15 cellular contexts compared by ENCODE assay signal in genomic region chr7:70325509-70326101, GRCh38.
DNase-seq lines count a peak whose midpoint lies in the region; ATAC-seq, FAIRE-seq and TF ChIP-seq lines count a peak whose summit lies in the region.
"Had no signal": no experiment of that assay in that cellular context is flagged by ENCODE, and none has a peak within 500 bp of the region (broad histone marks: within the 10 kb centered on the region; RNA-seq: fewer than 3 reads in every experiment).

No MANE protein-coding gene starts in this region.

- peak in 1 of 2 experiments; percentile 69; a peak in 1 of 4 replicates for TF ChIP-seq EP300 in SK-N-SH (IDR thresholded peaks at IDR 0.05; ENCODE audit: borderline replicate concordance in 1 of 2, low read depth in 1 of 2, low read length in 1 of 2)

- no peak for FAIRE-seq in urothelium cell line (lab: Jason Lieb, UNC)
- FAIRE-seq: endothelial cell of umbilical vein had no signal

- H3K4me1 ChIP-seq in SK-N-SH (ENCODE audit: control insufficient read depth in 1 of 2, insufficient read depth in 2 of 2, low read depth in 1 of 2, low read length in 1 of 2) (peaks cover 6 to 20% of the 10 kb centered on the region in 2 experiments; a peak in 1 of 4 replicates), foreskin keratinocyte (peaks cover 19% of the 10 kb centered on the region)
- H3K4me1 ChIP-seq: right lobe of liver had no signal

- H3K36me3 ChIP-seq in SK-N-SH (replicated peaks in 1 of 2; ENCODE audit: control insufficient read depth in 1 of 2, insufficient read depth in 2 of 2, low read length in 1 of 2), result no peaks in the 10 kb centered on the region
- H3K36me3 ChIP-seq: right lobe of liver had no signal

- H3K4me3 Mint-ChIP-seq in activated T-cell treated with anti-CD3 and anti-CD28 coated beads, Interleukin-2, amount 50 U/mL, for 72 hours, result no peak overlapping the region
- H3K4me3 Mint-ChIP-seq in activated T-cell treated with anti-CD3 and anti-CD28 coated beads, Interleukin-2, amount 50 U/mL, for 24 hours, result no peak overlapping the region
- H3K4me3 Mint-ChIP-seq: activated naive CD8-positive, alpha-beta T cell; memory B cell had no signal

- H3F3A ChIP-seq in SK-N-SH (replicated peaks; ENCODE audit: insufficient read depth), result no peaks in the 10 kb centered on the region

- H3K9ac ChIP-seq in SK-N-SH, result no peak overlapping the region

- H3K4me3 ChIP-seq in SK-N-SH (ENCODE audit: low read depth in 2 of 2, low read length in 1 of 2), result no peak overlapping the region
- H3K4me3 ChIP-seq: right lobe of liver had no signal

- peaks cover 0 to 1% of the 10 kb centered on the region in 2 donors for H3K9me3 Mint-ChIP-seq in activated T-cell treated with anti-CD3 and anti-CD28 coated beads, Interleukin-2, amount 50 U/mL, for 72 hours
- no peaks in the 10 kb centered on the region for H3K9me3 Mint-ChIP-seq in activated T-cell treated with anti-CD3 and anti-CD28 coated beads, Interleukin-2, amount 50 U/mL, for 24 hours
- H3K9me3 Mint-ChIP-seq: memory B cell had no signal

- TF ChIP-seq CTCF in SK-N-SH (IDR thresholded peaks at IDR 0.05) (no peak), foreskin keratinocyte (conservative IDR thresholded peaks at IDR 0.05) (no peak)

- no peaks in the 10 kb centered on the region for H3K9me3 ChIP-seq in SK-N-SH
- H3K9me3 ChIP-seq: right lobe of liver had no signal

- no peak for TF ChIP-seq RAD21 in SK-N-SH (IDR thresholded peaks at IDR 0.05; ENCODE audit: low read length)

- peak overlapping the region; percentile 45; the same call in 1 of the 2 replicates for H3K4me2 ChIP-seq in SK-N-SH

- no peak overlapping the region for H2AFZ ChIP-seq in SK-N-SH (ENCODE audit: low read depth)

- CTCF ChIA-PET in SK-N-SH (lab: Yijun Ruan, JAX), result interaction anchor here (1.3 kb wide), 1 partner anchor 32 kb away, joined by 4 read pairs; no protein-coding TSS in a partner anchor

- no peaks in the 10 kb centered on the region for H4K20me1 ChIP-seq in SK-N-SH (ENCODE audit: insufficient read depth)

- POLR2A ChIA-PET in SK-N-SH (lab: Yijun Ruan, JAX), result no interaction called here

- no peaks in the 10 kb centered on the region for H3K27me3 ChIP-seq in SK-N-SH (ENCODE audit: insufficient read depth)
- no peaks in the 10 kb centered on the region for H3K27me3 ChIP-seq in foreskin keratinocyte
- H3K27me3 ChIP-seq: right lobe of liver had no signal

- H3K27me3 Mint-ChIP-seq in activated T-cell treated with anti-CD3 and anti-CD28 coated beads, Interleukin-2, amount 50 U/mL, for 72 hours (ENCODE audit: low read depth), result no peaks in the 10 kb centered on the region
- no peaks in the 10 kb centered on the region for H3K27me3 Mint-ChIP-seq in activated T-cell treated with anti-CD3 and anti-CD28 coated beads, Interleukin-2, amount 50 U/mL, for 24 hours
- H3K27me3 Mint-ChIP-seq: activated naive CD8-positive, alpha-beta T cell; memory B cell had no signal

- H3K36me3 Mint-ChIP-seq in activated T-cell treated with anti-CD3 and anti-CD28 coated beads, Interleukin-2, amount 50 U/mL, for 72 hours (ENCODE audit: insufficient read depth in 2 of 2), result no peaks in the 10 kb centered on the region
- H3K36me3 Mint-ChIP-seq in activated T-cell treated with anti-CD3 and anti-CD28 coated beads, Interleukin-2, amount 50 U/mL, for 24 hours (ENCODE audit: low read depth), result no peaks in the 10 kb centered on the region
- H3K36me3 Mint-ChIP-seq: activated naive CD8-positive, alpha-beta T cell had no signal

- no peak overlapping the region for H3K27ac Mint-ChIP-seq in activated T-cell treated with anti-CD3 and anti-CD28 coated beads, Interleukin-2, amount 50 U/mL, for 72 hours
- H3K27ac Mint-ChIP-seq in activated T-cell treated with anti-CD3 and anti-CD28 coated beads, Interleukin-2, amount 50 U/mL, for 24 hours, result no peak overlapping the region
- H3K27ac Mint-ChIP-seq: activated naive CD8-positive, alpha-beta T cell; memory B cell had no signal

- ATAC-seq in activated T-cell treated with anti-CD3 and anti-CD28 coated beads, Interleukin-2, amount 50 U/mL, for 72 hours (replicated peaks in 1 of 2), result peak; percentile 47 to 55
- ATAC-seq in foreskin keratinocyte (peak; percentile 95), HG03139 (IDR thresholded peaks at IDR 0.05; ENCODE audit: unreplicated experiment) (no peak)
- ATAC-seq: right lobe of liver had no signal

- peak overlapping the region; percentile 23 to 24; a peak in 3 of 4 replicates for H3K27ac ChIP-seq in SK-N-SH (ENCODE audit: low read depth in 2 of 2, low read length in 1 of 2)
- H3K27ac ChIP-seq in foreskin keratinocyte, result peak overlapping the region; percentile 26
- H3K27ac ChIP-seq: right lobe of liver had no signal

- WGBS in SK-N-SH (ENCODE audit: low lambda C conversion rate), result 45% methylated on average over 2 of the region's 2 CpGs

- no peak for DNase-seq in activated T-cell treated with anti-CD3 and anti-CD28 coated beads, Interleukin-2, amount 50 U/mL, for 72 hours
- no peak for DNase-seq in activated T-cell treated with anti-CD3 and anti-CD28 coated beads, Interleukin-2, amount 50 U/mL, for 24 hours
- peak; percentile 42 for DNase-seq in SK-N-SH
- DNase-seq in foreskin keratinocyte, result peak; percentile 74 to 89
- DNase-seq in urothelium cell line (ENCODE audit: low spot score), result peak; percentile 72
- no peak for DNase-seq in NCI-H2081 treated with DMSO at 0.1 percent for 48 hours (lab: John Stamatoyannopoulos, UW)
- DNase-seq in NCI-H1048 (lab: John Stamatoyannopoulos, UW), result no peak
- DNase-seq: activated CD4-positive, alpha-beta T cell treated with anti-CD3 and anti-CD28 coated beads for 1 hour; NCI-H1436 treated with DMSO at 0.1 percent for 48 hours; right lobe of liver; RPMI8226 had no signal

- H3K79me2 ChIP-seq in SK-N-SH (ENCODE audit: insufficient read depth), result no peaks in the 10 kb centered on the region

- H3K9me2 ChIP-seq in SK-N-SH, result no peaks in the 10 kb centered on the region

- H3K4me1 Mint-ChIP-seq in activated T-cell treated with anti-CD3 and anti-CD28 coated beads, Interleukin-2, amount 50 U/mL, for 72 hours (ENCODE audit: low read depth), result peaks cover 12% of the 10 kb centered on the region
- H3K4me1 Mint-ChIP-seq in activated T-cell treated with anti-CD3 and anti-CD28 coated beads, Interleukin-2, amount 50 U/mL, for 24 hours (ENCODE audit: low read depth), result no peaks in the 10 kb centered on the region
- H3K4me1 Mint-ChIP-seq: memory B cell had no signal

TF ChIP-seq in SK-N-SH, 30 proteins besides CTCF, POLR2A, EP300 and RAD21 (continues in another document):
- TF ChIP-seq POLR2AphosphoS5 (IDR thresholded peaks at IDR 0.05; ENCODE audit: low read depth, low read length) (peak; percentile 68), USF1 (IDR thresholded peaks at IDR 0.05; ENCODE audit: borderline replicate concordance, low read depth) (no peak), FOXJ3 (CRISPR knock-in tag; IDR thresholded peaks at IDR 0.05) (no peak), MXI1 (IDR thresholded peaks at IDR 0.05; ENCODE audit: low read depth, low read length) (peak; percentile 56; the same call in 1 of the 2 replicates), RXRA (IDR thresholded peaks at IDR 0.05; ENCODE audit: borderline replicate concordance, low read depth) (no peak), RCOR1 (IDR thresholded peaks at IDR 0.05; ENCODE audit: low read length) (peak; percentile 62; the same call in 1 of the 2 replicates), PBX3 (IDR thresholded peaks at IDR 0.05) (peak; percentile 90), TEAD4 (IDR thresholded peaks at IDR 0.05; ENCODE audit: borderline replicate concordance, insufficient read depth) (0 out of 2 replicates have a peak, but pooled peaks have one; percentile 7), IRF3 (IDR thresholded peaks at IDR 0.05; ENCODE audit: low read depth, low read length) (no peak), ZBTB33 (IDR thresholded peaks at IDR 0.05; ENCODE audit: borderline replicate concordance, low read depth) (no peak), FOSL2 (IDR thresholded peaks at IDR 0.05; ENCODE audit: borderline replicate concordance, low read depth) (peak; percentile 95)

Comparison
In these comparisons a context has a peak if more than half of its experiments do, and no peak if none do; other contexts are left out.
1. DNase-seq: peak in SK-N-SH (single experiment), foreskin keratinocyte (2 of 2) and urothelium cell line (single experiment); none in activated T-cell treated with anti-CD3 and anti-CD28 coated beads, Interleukin-2, amount 50 U/mL, for 72 hours (0 of 2), activated T-cell treated with anti-CD3 and anti-CD28 coated beads, Interleukin-2, amount 50 U/mL, for 24 hours (single experiment), NCI-H2081 treated with DMSO at 0.1 percent for 48 hours (single experiment) and NCI-H1048 (single experiment).